Comparison of ENCODE assay signal across 27 cellular contexts in the genomic region with DNA sequence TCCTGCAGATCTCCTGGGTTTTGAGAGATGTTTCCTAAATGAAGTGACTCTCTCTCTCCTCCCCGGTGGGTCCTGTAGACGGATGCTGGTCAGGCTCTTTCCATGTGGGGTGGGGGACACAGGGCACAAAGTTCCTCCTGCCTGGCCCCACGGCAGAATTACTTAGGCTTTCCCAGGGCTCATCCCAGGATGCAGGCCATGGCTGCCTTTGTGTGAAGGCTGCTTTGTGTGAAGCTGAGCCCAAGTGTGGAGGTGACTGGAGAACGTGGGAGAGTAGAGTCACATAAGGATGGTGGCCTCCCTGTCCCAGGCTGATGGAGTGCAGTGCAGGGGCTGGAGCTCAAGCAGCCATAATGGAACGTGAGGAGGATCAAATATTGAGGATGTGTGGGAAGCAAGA.
"Had no signal": no experiment of that assay in that cellular context is flagged by ENCODE, and none has a peak within 500 bp of the region (broad histone marks: within the 10 kb centered on the region; RNA-seq: fewer than 3 reads in every experiment).

No MANE protein-coding gene starts in this region.

- H3K4me2 ChIP-seq: hepatocyte had no signal

- DNase-seq: heart right ventricle; kidney glomerular epithelial cell; left cardiac atrium; lower lobe of right lung; mammary epithelial cell; mesenchymal stem cell; naive thymus-derived CD8-positive, alpha-beta T cell; occipital lobe; right cardiac atrium; sigmoid colon; small intestine; stimulated activated CD4-positive, alpha-beta T cell treated with anti-CD3 and anti-CD28 coated beads, Interleukin-1b, Interleukin-23, amount 100 ng/mL, for 48 hours; stimulated activated CD4-positive, alpha-beta T cell treated with anti-CD3 and anti-CD28 coated beads, Interleukin-2, amount 100 ng/mL, for 48 hours; stimulated activated CD4-positive, alpha-beta T cell treated with anti-CD3 and anti-CD28 coated beads, Interleukin-4, amount 100 ng/mL, for 4 hours; stimulated activated naive B cell treated with anti-CD40 and anti-IgM and Interleukin-4, amounts not matched to agents 10 μg/mL and 1 μg/mL and 100 μg/mL, for 72 hours; stimulated activated naive CD8-positive, alpha-beta T cell treated with anti-CD3 and anti-CD28 coated beads, Interleukin-15, Interleukin-2, amounts not matched to agents 100 U/mL and 50 U/mL, for 24 hours; stomach; testis; thyroid gland; transverse colon; upper lobe of left lung had no signal

- ATAC-seq: heart right ventricle; left cardiac atrium; left lobe of liver; naive thymus-derived CD8-positive, alpha-beta T cell; right cardiac atrium; stimulated activated naive B cell treated with anti-CD40 and anti-IgM and Interleukin-4, amounts not matched to agents 10 μg/mL and 1 μg/mL and 100 μg/mL, for 72 hours; stimulated activated naive CD8-positive, alpha-beta T cell treated with anti-CD3 and anti-CD28 coated beads, Interleukin-15, Interleukin-2, amounts not matched to agents 100 U/mL and 50 U/mL, for 24 hours had no signal

- H3K27me3 ChIP-seq: heart right ventricle, neutrophil, ovary, sigmoid colon, testis, thyroid gland, transverse colon, upper lobe of left lung had no signal

- H3K79me2 ChIP-seq: hepatocyte had no signal

- H2AFZ ChIP-seq: hepatocyte had no signal

- H3K4me1 ChIP-seq: heart right ventricle, lower lobe of right lung, sigmoid colon, stomach, testis, thyroid gland, transverse colon, upper lobe of left lung had no signal

- H3K9me3 ChIP-seq: lower lobe of right lung, neutrophil, ovary, sigmoid colon, stomach, testis, thyroid gland, transverse colon, upper lobe of left lung had no signal

- H3K4me3 ChIP-seq: heart right ventricle, hepatocyte, lower lobe of right lung, ovary, sigmoid colon, stomach, testis, thyroid gland, transverse colon, upper lobe of left lung had no signal

- H3K36me3 ChIP-seq: heart right ventricle, lower lobe of right lung, neutrophil, ovary, sigmoid colon, stomach, thyroid gland, transverse colon, upper lobe of left lung had no signal

- FAIRE-seq: keratinocyte, small intestine, urothelium cell line had no signal

- H3K27ac ChIP-seq: heart right ventricle, hepatocyte, lower lobe of right lung, neutrophil, ovary, sigmoid colon, stomach, testis, thyroid gland, transverse colon, upper lobe of left lung had no signal
